Comparison of ENCODE assay signal across 8 cellular contexts in genomic region chr1:40508375-40509341, GRCh38. TPM values are rescaled to one million over a fixed set of nuclear protein-coding genes. Genes with fewer than 3 reads are reported as not detected.
DNase-seq lines count a peak whose midpoint lies in the region; ATAC-seq and TF ChIP-seq lines count a peak whose summit lies in the region.

TSS of gene EXO5 (plus strand) at chr1:40508767. CDS start at chr1:40514545, 5,778 bp downstream.

- peaks cover 0 to 3% of the 10 kb centered on the region in 2 donors for H3K36me3 ChIP-seq in aorta (ENCODE audit: control insufficient read depth in 1 of 2, insufficient read depth in 2 of 2, low read length in 1 of 2)

- no peaks in the 10 kb centered on the region for H3K9me3 ChIP-seq in aorta (ENCODE audit: control insufficient read depth, low read length)

- H3K4me1 ChIP-seq in aorta (ENCODE audit: control insufficient read depth in 1 of 2, insufficient read depth in 2 of 2, low read length in 2 of 2), result peaks cover 0 to 4% of the 10 kb centered on the region in 2 donors

- DNase-seq in GM04503 (ENCODE audit: low read depth) (peak; percentile 38), NCI-H146 treated with DMSO at 0.1 percent for 48 hours (lab: John Stamatoyannopoulos, UW; ENCODE audit: unreplicated experiment) (peak; percentile 21), T1000 (lab: John Stamatoyannopoulos, UW) (peak; percentile 74), astrocyte of the cerebellum (ENCODE audit: low read depth) (no peak), hepatic stellate cell (ENCODE audit: low spot score) (peak; percentile 70), renal cortical epithelial cell (ENCODE audit: low read depth) (peak; percentile 36), aorta (peak; percentile 91 to 95)

- H3K27ac ChIP-seq in aorta (ENCODE audit: low read depth in 1 of 2, low read length in 2 of 2), result peak within 1 kb of the TSS in 1 of 2 donors; percentile 56

- TF ChIP-seq CTCF in astrocyte of the cerebellum (IDR thresholded peaks at IDR 0.05; ENCODE audit: low read depth, low read length, missing control alignments), result no peak

- peak; percentile 96 for ATAC-seq in HG02610 (IDR thresholded peaks at IDR 0.05; ENCODE audit: unreplicated experiment)
- ATAC-seq in aorta (ENCODE audit: low FRiP score), result peak; percentile 96

- no peaks in the 10 kb centered on the region for H3K27me3 ChIP-seq in aorta (ENCODE audit: control insufficient read depth in 1 of 2, insufficient read depth in 2 of 2, low read length in 1 of 2)

- intact Hi-C loops in aorta (cut with DNase I), result no loop called here

- H3K4me3 ChIP-seq in astrocyte of the cerebellum (ENCODE audit: low read depth, low read length) (peak within 1 kb of the TSS; percentile 77), aorta (ENCODE audit: low read length in 2 of 2) (peak within 1 kb of the TSS; percentile 47 to 92)

- WGBS in aorta, 2 donors, result 0% methylated on average over 74 to 76 of the region's 76 CpGs

- in situ Hi-C loops in astrocyte of the cerebellum (cut with HindIII; ENCODE audit: low sequenced_read_pairs), result no loop called here

RNA-seq across cellular contexts. Expression of gene EXO5, which starts in this region (rescaled TPM):
- total RNA-seq in renal cortical epithelial cell (8.3 and 12.0 TPM in 2 replicates), aorta (1 to 10 TPM; 4.4 to 7.8 TPM)
- 1 to 10 TPM; 3.5 to 9.1 TPM for polyA plus RNA-seq in aorta
